In genomic region chr10:8054498-8055407, GRCh38 we compare ENCODE assay signal across 8 cellular contexts. TPM values are rescaled to one million over a fixed set of nuclear protein-coding genes. Genes with fewer than 3 reads are reported as not detected.
DNase-seq lines count a peak whose midpoint lies in the region; FAIRE-seq and TF ChIP-seq lines count a peak whose summit lies in the region.

TSS of gene GATA3 (plus strand) at chr10:8054688. CDS start at chr10:8055656, 968 bp downstream.

- H3K9me3 ChIP-seq in SJCRH30 (replicated peaks) (no peaks in the 10 kb centered on the region), right atrium auricular region (no peaks in the 10 kb centered on the region)

- FAIRE-seq in RCC 7860 (lab: Jason Lieb, UNC): no peak

- DNase-seq in GM10248 (ENCODE audit: extremely low spot score): peak; percentile 82
- no peak for DNase-seq in HFF-Myc (ENCODE audit: extremely low read depth, low read depth)
- DNase-seq in SJCRH30: peak; percentile 74 to 78
- DNase-seq in activated naive CD4-positive, alpha-beta T cell (lab: John Stamatoyannopoulos, UW): peak; percentile 20 to 73 (median 40)
- DNase-seq in right atrium auricular region (ENCODE audit: low spot score): peak; percentile 74
- DNase-seq in NCI-H2029 treated with DMSO at 0.1 percent for 48 hours (lab: John Stamatoyannopoulos, UW): no peak
- no peak for DNase-seq in RCC 7860 (ENCODE audit: low spot score)

- no peak for TF ChIP-seq CTCF in GM10248 (IDR thresholded peaks at IDR 0.05; ENCODE audit: control extremely low read depth, extremely low read depth, low read depth, missing control alignments)
- TF ChIP-seq CTCF in HFF-Myc (IDR thresholded peaks at IDR 0.05; ENCODE audit: low read depth, low read length, missing control alignments): no peak
- TF ChIP-seq CTCF in right atrium auricular region (IDR thresholded peaks at IDR 0.05): no peak

- H3K4me3 ChIP-seq in HFF-Myc (replicated peaks; ENCODE audit: low read depth, low read length) (peak within 1 kb of the TSS; percentile 48), SJCRH30 (peak within 1 kb of the TSS; percentile 70), right atrium auricular region (peak within 1 kb of the TSS; percentile 37 to 56), skin epidermis (peak within 1 kb of the TSS; percentile 43 to 69 (median 60))

- CTCF ChIA-PET in GM10248 (lab: Yijun Ruan, JAX): no interaction called here

- peak within 1 kb of the TSS; percentile 61 for H3K27ac ChIP-seq in SJCRH30
- H3K27ac ChIP-seq in right atrium auricular region: peak within 1 kb of the TSS; percentile 53 to 57
- H3K27ac ChIP-seq in skin epidermis: peak within 1 kb of the TSS; percentile 63 to 96 (median 89)

- H3K36me3 ChIP-seq in SJCRH30 (no peaks in the 10 kb centered on the region), right atrium auricular region (no peaks in the 10 kb centered on the region)

- H3K4me1 ChIP-seq in SJCRH30 (no peaks in the 10 kb centered on the region), right atrium auricular region (peaks cover 0 to 61% of the 10 kb centered on the region in 2 donors)

- H3K27me3 ChIP-seq in SJCRH30 (no peaks in the 10 kb centered on the region), right atrium auricular region (peaks cover 40 to 60% of the 10 kb centered on the region in 2 donors)

- POLR2A ChIA-PET in GM10248 (lab: Yijun Ruan, JAX): interaction anchor here (0.6 kb wide), 2 partner anchors 46 to 206 kb away, joined by 4 to 6 read pairs; no protein-coding TSS in a partner anchor

RNA-seq across cellular contexts. Expression of gene GATA3, which starts in this region (rescaled TPM):
- total RNA-seq in SJCRH30 (2014; rRNA removed; shearing (Covaris generic)): 0.53 and 1.2 TPM in 2 replicates
- total RNA-seq in right atrium auricular region: 1 to 10 TPM in 1 of 2 donors, under 1 TPM in 1; 0.52 to 1.4 TPM

Comparison
In these comparisons a context has a peak if more than half of its experiments do, and no peak if none do; other contexts are left out.
1. DNase-seq: peak in GM10248 (single experiment), SJCRH30 (2 of 2), activated naive CD4-positive, alpha-beta T cell (4 of 4) and right atrium auricular region (single experiment); none in HFF-Myc (single experiment), NCI-H2029 treated with DMSO at 0.1 percent for 48 hours (single experiment) and RCC 7860 (single experiment).
2. Peak in every context shown above with its lines, with median percentiles within 50 percentile points of each other: H3K4me3 ChIP-seq and H3K27ac ChIP-seq.